ENCODE assay signal across 11 cellular contexts in genomic region chr18:69968073-69968472, GRCh38. TPM values are rescaled to one million over a fixed set of nuclear protein-coding genes. Genes with fewer than 3 reads are reported as not detected.
DNase-seq lines count a peak whose midpoint lies in the region; ATAC-seq and TF ChIP-seq lines count a peak whose summit lies in the region.
"Had no signal": no experiment of that assay in that cellular context is flagged by ENCODE, and none has a peak within 500 bp of the region (broad histone marks: within the 10 kb centered on the region; RNA-seq: fewer than 3 reads in every experiment).

No MANE protein-coding gene starts in this region.

- peak overlapping the region; percentile 41 for H3K4me3 Mint-ChIP-seq in activated T-helper 17 cell treated with anti-CD3 and anti-CD28 coated beads, Interleukin-2, amount 50 U/mL, for 72 hours

- DNase-seq in D341Med (ENCODE audit: low spot score), result no peak
- DNase-seq in stomach, result no peak
- no peak for DNase-seq in NCI-H1048 (lab: John Stamatoyannopoulos, UW)
- DNase-seq in NCI-H524 (lab: John Stamatoyannopoulos, UW), result no peak
- DNase-seq: EL, NCI-H2029, substantia nigra had no signal

- peak overlapping the region; percentile 79 for H3K27ac Mint-ChIP-seq in activated T-helper 17 cell treated with anti-CD3 and anti-CD28 coated beads, Interleukin-2, amount 50 U/mL, for 72 hours

- peaks cover 6% of the 10 kb centered on the region for H3K9me3 ChIP-seq in KOPT-K1 (ENCODE audit: insufficient read depth, low read length, poor library complexity, severe bottlenecking)
- peaks cover 0 to 19% (median 4%) of the 10 kb centered on the region in 4 donors for H3K9me3 ChIP-seq in stomach

- intact Hi-C loops in stomach (cut with DNase I; ENCODE audit: low total_unique reads), result no loop called here

- 63 to 74% (median 69%) methylated on average over 8 of the region's 8 CpGs for WGBS in stomach, 5 donors

- H3K9me3 Mint-ChIP-seq in activated T-helper 17 cell treated with anti-CD3 and anti-CD28 coated beads, Interleukin-2, amount 50 U/mL, for 72 hours, result peaks cover 3% of the 10 kb centered on the region

- no peak for TF ChIP-seq EP300 in stomach (IDR thresholded peaks at IDR 0.05)

- no peaks in the 10 kb centered on the region for H3K4me1 ChIP-seq in stomach

- no peaks in the 10 kb centered on the region for H3K27me3 ChIP-seq in stomach

- H3K36me3 ChIP-seq in KOPT-K1 (ENCODE audit: insufficient read depth, low read length) (no peaks in the 10 kb centered on the region), stomach (no peaks in the 10 kb centered on the region)

- H3K27ac ChIP-seq in KOPT-K1 (ENCODE audit: low read depth, low read length, poor library complexity, severe bottlenecking), result peak overlapping the region; percentile 57
- H3K27ac ChIP-seq in stomach, result no peak overlapping the region

- TF ChIP-seq POLR2A in stomach (IDR thresholded peaks at IDR 0.05), result no peak

- peaks cover 5% of the 10 kb centered on the region for H3K4me1 Mint-ChIP-seq in activated T-helper 17 cell treated with anti-CD3 and anti-CD28 coated beads, Interleukin-2, amount 50 U/mL, for 72 hours

- H3K4me3 ChIP-seq in stomach, result no peak overlapping the region

- no peak for TF ChIP-seq CTCF in stomach (IDR thresholded peaks at IDR 0.05)

- ATAC-seq in GM18502 (IDR thresholded peaks at IDR 0.05; ENCODE audit: poor library complexity, unreplicated experiment), result peak; percentile 91
- peak; percentile 95 for ATAC-seq in GM21447 (IDR thresholded peaks at IDR 0.05; ENCODE audit: unreplicated experiment)
- peak; percentile 87 for ATAC-seq in activated T-helper 17 cell treated with anti-CD3 and anti-CD28 coated beads, Interleukin-2, amount 50 U/mL, for 72 hours (replicated peaks)

- no peaks in the 10 kb centered on the region for H3K27me3 Mint-ChIP-seq in activated T-helper 17 cell treated with anti-CD3 and anti-CD28 coated beads, Interleukin-2, amount 50 U/mL, for 72 hours

- no peaks in the 10 kb centered on the region for H3K36me3 Mint-ChIP-seq in activated T-helper 17 cell treated with anti-CD3 and anti-CD28 coated beads, Interleukin-2, amount 50 U/mL, for 72 hours (ENCODE audit: low read depth)

RNA-seq across cellular contexts. Expression of gene CD226, which starts 20.4 kb away (rescaled TPM):
- total RNA-seq in activated T-helper 17 cell treated with anti-CD3 and anti-CD28 coated beads, Interleukin-2, amount 50 U/mL, for 72 hours, result 100 to 1,000 TPM; 136 to 146 TPM
- 10 to 100 TPM in 1 of 5 donors, 1 to 10 TPM in 2, under 1 TPM in 1, not detected in 1; 0.89 to 10.5 (median 3.5) TPM for total RNA-seq in stomach
- under 1 TPM; under 0.01 to 0.62 (median 0.23) TPM for polyA plus RNA-seq in stomach

Comparison
In these comparisons a context has a peak if more than half of its experiments do, and no peak if none do; other contexts are left out.
1. RNA of gene CD226, which starts 20.4 kb away (total RNA-seq): 136 to 146 TPM in activated T-helper 17 cell treated with anti-CD3 and anti-CD28 coated beads, Interleukin-2, amount 50 U/mL, for 72 hours; 0.89 to 10.5 TPM in stomach; every median in the first group is over 10 times any median in the second.
2. Peak in every context shown above with its lines, with median percentiles within 50 percentile points of each other: ATAC-seq.